Comparison of ENCODE assay signal across 9 cellular contexts in genomic region chr1:26694185-26694572, GRCh38. TPM values are rescaled to one million over a fixed set of nuclear protein-coding genes. Genes with fewer than 3 reads are reported as not detected.
DNase-seq lines count a peak whose midpoint lies in the region; ATAC-seq and TF ChIP-seq lines count a peak whose summit lies in the region.
"Had no signal": no experiment of that assay in that cellular context is flagged by ENCODE, and none has a peak within 500 bp of the region (broad histone marks: within the 10 kb centered on the region; RNA-seq: fewer than 3 reads in every experiment).

No MANE protein-coding gene starts in this region.

- H3K9me3 ChIP-seq in IMR-90 (ENCODE audit: control insufficient read depth, insufficient read depth, low read length): no peaks in the 10 kb centered on the region

- H4K20me1 ChIP-seq in IMR-90 (ENCODE audit: insufficient read depth, low read length): peaks cover 17% of the 10 kb centered on the region

- in situ Hi-C loops in IMR-90 (cut with MboI; ENCODE audit: low sequenced_read_pairs): loop anchor here (5.0 kb wide), 1 partner anchor 93 kb away; the partner anchor contains the start of gene PIGV
- in situ Hi-C loops in brain microvascular endothelial cell (cut with HindIII; ENCODE audit: low pct_ligation_motif_present, low sequenced_read_pairs): no loop called here

- H3K9ac ChIP-seq in IMR-90 (ENCODE audit: low read depth, low read length): peak overlapping the region; percentile 74

- H3K14ac ChIP-seq in IMR-90 (replicated peaks; ENCODE audit: low read depth, low read length): peak overlapping the region; percentile 98

- H3K4me3 Mint-ChIP-seq in MCF 10A (ENCODE audit: unreplicated experiment): no peak overlapping the region
- peak overlapping the region in 9 of 10 donors; percentile 86 to 98 (median 94) for H3K4me3 Mint-ChIP-seq in naive thymus-derived CD8-positive, alpha-beta T cell

- dilution Hi-C loops in IMR-90 (cut with HindIII; ENCODE audit: low sequenced_read_pairs, unreplicated experiment): no loop called here

- H2AK5ac ChIP-seq in IMR-90 (ENCODE audit: low read depth, low read length): peak overlapping the region; percentile 9; the same call in 1 of the 2 replicates

- peak overlapping the region; percentile 17; the same call in 1 of the 2 replicates for H3K18ac ChIP-seq in IMR-90 (ENCODE audit: low read depth, low read length)

- H4K5ac ChIP-seq in IMR-90 (ENCODE audit: low read depth, low read length): peak overlapping the region; percentile 90

- peak overlapping the region; percentile 81 for H4K91ac ChIP-seq in IMR-90 (ENCODE audit: insufficient read depth, low read depth, low read length)

- no peak for TF ChIP-seq RAD21 in IMR-90 (IDR thresholded peaks at IDR 0.05; ENCODE audit: low read length)

- H3K27ac ChIP-seq in 22Rv1 (peak overlapping the region; percentile 100), IMR-90 (ENCODE audit: insufficient read depth, low read length) (peak overlapping the region; percentile 83), brain microvascular endothelial cell (no peak overlapping the region)

- H3K4ac ChIP-seq in IMR-90 (ENCODE audit: low read depth, low read length): peak overlapping the region; percentile 87

- peak overlapping the region; percentile 70 for H2AK9ac ChIP-seq in IMR-90 (replicated peaks; ENCODE audit: low read depth, low read length, poor library complexity)

- no TSS peak for BruUV-seq in IMR-90 (replicated peaks; lab: Mats Ljungman, UMichigan)
- no TSS peak for BruUV-seq in MCF 10A (replicated peaks; lab: Mats Ljungman, UMichigan)

- H2AFZ ChIP-seq in IMR-90 (replicated peaks; ENCODE audit: low read length, poor library complexity): peak overlapping the region; percentile 47

- H3K56ac ChIP-seq in IMR-90 (ENCODE audit: extremely low read depth, insufficient read depth, low read length): peak overlapping the region; percentile 81; the same call in 1 of the 2 replicates

- peaks cover 11% of the 10 kb centered on the region for H3K4me1 ChIP-seq in IMR-90 (ENCODE audit: control insufficient read depth, insufficient read depth, low read length)

- H3K36me3 ChIP-seq in IMR-90 (ENCODE audit: control insufficient read depth, insufficient read depth, low read length): no peaks in the 10 kb centered on the region
- no peaks in the 10 kb centered on the region for H3K36me3 ChIP-seq in brain microvascular endothelial cell (replicated peaks)

- CTCF ChIA-PET in IMR-90 (lab: Yijun Ruan, JAX) (interaction anchor here (0.6 kb wide), 1 partner anchor 551 kb away, joined by 3 read pairs; no protein-coding TSS in a partner anchor), MCF 10A (lab: Yijun Ruan, JAX) (interaction anchor here (0.5 to 5.1 kb wide), 6 partner anchors 13 to 154 kb away, joined by 3 to 54 read pairs (median 4); no protein-coding TSS in a partner anchor)

- no peak for DNase-seq in IMR-90
- DNase-seq in MCF 10A (ENCODE audit: unreplicated experiment): no peak
- no peak for DNase-seq in naive thymus-derived CD8-positive, alpha-beta T cell
- no peak for DNase-seq in UCSD-AML1 (lab: John Stamatoyannopoulos, UW; ENCODE audit: unreplicated experiment)
- no peak for DNase-seq in 8988T
- no peak for DNase-seq in brain microvascular endothelial cell

- peak overlapping the region; percentile 94; the same call in 1 of the 2 replicates for H3K4me2 ChIP-seq in IMR-90 (ENCODE audit: low read depth, low read length)

- TF ChIP-seq CTCF in 22Rv1 (IDR thresholded peaks at IDR 0.05) (no peak), IMR-90 (conservative IDR thresholded peaks at IDR 0.05; ENCODE audit: low read depth, low read length) (no peak), MCF 10A (IDR thresholded peaks at IDR 0.05; ENCODE audit: unreplicated experiment) (no peak), brain microvascular endothelial cell (IDR thresholded peaks at IDR 0.05; ENCODE audit: low read depth, low read length, missing control alignments) (no peak)

- no peak overlapping the region for H3K4me3 ChIP-seq in IMR-90 (ENCODE audit: insufficient read depth, low read depth, low read length)
- H3K4me3 ChIP-seq in brain microvascular endothelial cell (ENCODE audit: low read depth, low read length): no peak overlapping the region

- H3K4me1 Mint-ChIP-seq in MCF 10A (ENCODE audit: insufficient read depth, unreplicated experiment): peaks cover 13% of the 10 kb centered on the region
- peaks cover 14 to 41% (median 29%) of the 10 kb centered on the region in 4 donors for H3K4me1 Mint-ChIP-seq in naive thymus-derived CD8-positive, alpha-beta T cell

- no peaks in the 10 kb centered on the region for H3K27me3 ChIP-seq in IMR-90 (ENCODE audit: control insufficient read depth, insufficient read depth, low read length)
- no peaks in the 10 kb centered on the region for H3K27me3 ChIP-seq in brain microvascular endothelial cell (replicated peaks)

- H2BK5ac ChIP-seq in IMR-90 (ENCODE audit: low read depth, low read length, poor library complexity, severe bottlenecking): peak overlapping the region; percentile 86

- peak overlapping the region; percentile 98 for H3K23ac ChIP-seq in IMR-90 (ENCODE audit: low read depth, low read length)

- peak overlapping the region; percentile 86 for H2BK120ac ChIP-seq in IMR-90 (ENCODE audit: low read depth, low read length)

- ATAC-seq in IMR-90 (ENCODE audit: low read depth): no peak
- ATAC-seq in naive thymus-derived CD8-positive, alpha-beta T cell: no peak
- ATAC-seq in HG02642 (IDR thresholded peaks at IDR 0.05; ENCODE audit: poor library complexity, unreplicated experiment): no peak
- ATAC-seq: left colon had no signal

- H3K36me3 Mint-ChIP-seq in MCF 10A (ENCODE audit: insufficient read depth, unreplicated experiment): peaks cover 7% of the 10 kb centered on the region
- no peaks in the 10 kb centered on the region for H3K36me3 Mint-ChIP-seq in naive thymus-derived CD8-positive, alpha-beta T cell

- H4K8ac ChIP-seq in IMR-90 (ENCODE audit: low read depth in 2 of 2, low read length in 2 of 2): peak overlapping the region; percentile 35 to 93; a peak in 3 of 4 replicates

- H3K27ac Mint-ChIP-seq in MCF 10A (ENCODE audit: low read depth, unreplicated experiment): peak overlapping the region; percentile 71
- peak overlapping the region; percentile 89 to 98 (median 96) for H3K27ac Mint-ChIP-seq in naive thymus-derived CD8-positive, alpha-beta T cell

- H3K79me1 ChIP-seq in IMR-90 (ENCODE audit: low read depth in 1 of 2, low read length in 2 of 2): peaks cover 7 to 21% of the 10 kb centered on the region in 2 experiments; a peak in 3 of 4 replicates

- peak overlapping the region; percentile 32; the same call in 1 of the 2 replicates for H2BK20ac ChIP-seq in IMR-90 (ENCODE audit: low read depth, low read length)

- H3K9me3 Mint-ChIP-seq in MCF 10A (ENCODE audit: unreplicated experiment): no peaks in the 10 kb centered on the region
- H3K9me3 Mint-ChIP-seq in naive thymus-derived CD8-positive, alpha-beta T cell: no peaks in the 10 kb centered on the region

- no peak for TF ChIP-seq POLR2A in IMR-90 (IDR thresholded peaks at IDR 0.05; ENCODE audit: low read depth, low read length)

- intact Hi-C loops in IMR-90 (cut with micrococcal nuclease): loop anchor here (10.0 kb wide), 1 partner anchor 171 kb away; the partner anchor contains the start of gene SFN
- intact Hi-C loops in MCF 10A (cut with micrococcal nuclease): no loop called here

- no CpG with 5 or more reads among the region's 2 CpGs for WGBS in IMR-90 (ENCODE audit: extremely low coverage in 2 of 2, insufficient read length in 1 of 2), 2 experiments

- peak overlapping the region; percentile 26; the same call in 1 of the 3 replicates for H2BK15ac ChIP-seq in IMR-90 (ENCODE audit: low read depth, low read length)

- H3K27me3 Mint-ChIP-seq in MCF 10A (ENCODE audit: insufficient read depth, unreplicated experiment): no peaks in the 10 kb centered on the region
- no peaks in the 10 kb centered on the region for H3K27me3 Mint-ChIP-seq in naive thymus-derived CD8-positive, alpha-beta T cell

- POLR2A ChIA-PET in IMR-90 (lab: Charles Lee; ENCODE audit: unreplicated experiment) (interaction anchor here (3.7 kb wide), 1 partner anchor 95 kb away, joined by 13 read pairs; the partner anchor contains the start of gene PIGV), MCF 10A (lab: Yijun Ruan, JAX) (interaction anchor here (0.6 to 7.5 kb wide), 14 partner anchors 11 to 316 kb away, joined by 3 to 109 read pairs (median 20); partner anchors contain the start of genes HMGN2, PIGV and SFN)
- POLR2A ChIA-PET in naive thymus-derived CD8-positive, alpha-beta T cell (lab: Charles Lee): interaction anchor here (0.7 to 12.3 kb wide), 9 partner anchors 12 to 118 kb away, joined by 3 to 432 read pairs (median 10); partner anchors contain the start of gene PIGV

- 0 out of 2 replicates have a peak, but pooled peaks cover 1% of the 10 kb centered on the region for H3K9me1 ChIP-seq in IMR-90 (ENCODE audit: insufficient read depth, low read length)

TF ChIP-seq in IMR-90, 13 proteins besides CTCF, POLR2A, EP300 and RAD21 (continues in another document):
- TF ChIP-seq ELK1 (IDR thresholded peaks at IDR 0.05; ENCODE audit: borderline replicate concordance, low read depth, low read length): no peak
- no peak for TF ChIP-seq NFE2L2 (IDR thresholded peaks at IDR 0.05; ENCODE audit: low read depth, low read length)
- TF ChIP-seq RFX5 (IDR thresholded peaks at IDR 0.05; ENCODE audit: low read depth, low read length): no peak
- no peak for TF ChIP-seq RCOR1 (IDR thresholded peaks at IDR 0.05; ENCODE audit: insufficient replicate concordance, low read length)
- no peak for TF ChIP-seq SMC3 (IDR thresholded peaks at IDR 0.05; ENCODE audit: low read depth, low read length)
- TF ChIP-seq MAZ (IDR thresholded peaks at IDR 0.05; ENCODE audit: borderline replicate concordance, low read depth, low read length): no peak
- TF ChIP-seq MAFK (IDR thresholded peaks at IDR 0.05; ENCODE audit: low read depth, low read length): no peak
- no peak for TF ChIP-seq MXI1 (IDR thresholded peaks at IDR 0.05; ENCODE audit: borderline replicate concordance, low read depth, low read length)
- TF ChIP-seq BHLHE40 (IDR thresholded peaks at IDR 0.05; ENCODE audit: low read depth, low read length): no peak

RNA-seq across cellular contexts. Expression of gene ARID1A, which starts 1.6 kb away (rescaled TPM):
- total RNA-seq in IMR-90 (2012; rRNA removed) (14.0 and 16.7 TPM in 2 replicates), MCF 10A (2022) (54.2 and 56.9 TPM in 2 replicates)
- 39.4 and 40.7 TPM in 2 replicates for polyA plus RNA-seq in IMR-90 (2012; rRNA removed)
- polyA plus RNA-seq in IMR-90 (2012; cell fraction: cytosol; rRNA removed): 21.1 and 38.8 TPM in 2 replicates
- polyA plus RNA-seq in IMR-90 (2012; cell fraction: nucleus; rRNA removed; ENCODE audit: low replicate concordance): 89.6 and 144 TPM in 2 replicates
- 100 to 1,000 TPM; 123 TPM for total RNA-seq in naive thymus-derived CD8-positive, alpha-beta T cell
- polyA plus RNA-seq in naive thymus-derived CD8-positive, alpha-beta T cell: 10 to 100 TPM; 21.2 to 32.0 (median 28.9) TPM
